ENCODE assay signal across 8 cellular contexts in genomic region chr6:136551103-136551502, GRCh38. TPM values are rescaled to one million over a fixed set of nuclear protein-coding genes. Genes with fewer than 3 reads are reported as not detected.
DNase-seq lines count a peak whose midpoint lies in the region; ATAC-seq, FAIRE-seq and TF ChIP-seq lines count a peak whose summit lies in the region.

No MANE protein-coding gene starts in this region.

- H3K27ac ChIP-seq in endothelial cell of umbilical vein (ENCODE audit: insufficient read depth, low read depth, low read length) (no peak overlapping the region), ovary (no peak overlapping the region)

- POLR2A ChIA-PET in endothelial cell of umbilical vein (lab: Charles Lee), result no interaction called here

- FAIRE-seq in endothelial cell of umbilical vein (lab: Jason Lieb, UNC), result no peak

- TF ChIP-seq CTCF in endothelial cell of umbilical vein (IDR thresholded peaks at IDR 0.05; ENCODE audit: extremely low read depth in 1 of 2, insufficient read depth in 1 of 2, low read depth in 1 of 2, low read length in 2 of 2), result no peak
- TF ChIP-seq CTCF in ovary (IDR thresholded peaks at IDR 0.05), result no peak

- no peak for TF ChIP-seq EP300 in ovary (IDR thresholded peaks at IDR 0.05)

- TF ChIP-seq POLR2A in endothelial cell of umbilical vein (IDR thresholded peaks at IDR 0.05; ENCODE audit: low read depth, low read length), result no peak
- TF ChIP-seq POLR2A in ovary (IDR thresholded peaks at IDR 0.05), result no peak

- dilution Hi-C loops in endothelial cell of umbilical vein (cut with MboI; ENCODE audit: extremely low pct_ligation_motif_present, low sequenced_read_pairs), result no loop called here

- peak overlapping the region; percentile 64; the same call in 1 of the 2 replicates for H3K9ac ChIP-seq in ES-I3 (ENCODE audit: low read depth, low read length)
- H3K9ac ChIP-seq in endothelial cell of umbilical vein (replicated peaks; ENCODE audit: extremely low read depth, insufficient read depth, low read length), result no peak overlapping the region

- intact Hi-C loops in endothelial cell of umbilical vein (cut with micrococcal nuclease), result loop anchor here (10.0 kb wide), 1 partner anchor 374 kb away; the partner anchor contains the start of gene SLC35D3
- intact Hi-C loops in ovary (cut with DNase I), result no loop called here

- ATAC-seq in HG02852 (IDR thresholded peaks at IDR 0.05; ENCODE audit: unreplicated experiment) (no peak), GM21381 (IDR thresholded peaks at IDR 0.05; ENCODE audit: unreplicated experiment) (no peak)

- whole genome bisulfite sequencing in ovary, 3 donors, result 9 to 16% (median 15%) methylated on average over 8 of the region's 8 CpGs

- DNase-seq in NCI-H526 treated with DMSO at 0.1 percent for 48 hours (lab: John Stamatoyannopoulos, UW) (peak; percentile 42), endothelial cell of umbilical vein (ENCODE audit: low read depth, low spot score) (no peak), ovary (peak in 1 of 5 donors; percentile 10), inferior parietal cortex (ENCODE audit: extremely low spot score) (no peak)
- no peak for DNase-seq in activated CD4-positive, alpha-beta T cell treated with anti-CD3 and anti-CD28 coated beads, Interleukin-2, amount 50 U/mL, for 4 hours

- H3K79me2 ChIP-seq in endothelial cell of umbilical vein (ENCODE audit: control insufficient read depth, insufficient read depth, low read length), result no peaks in the 10 kb centered on the region

- H3K9me3 ChIP-seq in ES-I3 (ENCODE audit: control insufficient read depth, insufficient read depth, low read length) (no peaks in the 10 kb centered on the region), endothelial cell of umbilical vein (replicated peaks; ENCODE audit: control insufficient read depth, insufficient read depth, low read length) (no peaks in the 10 kb centered on the region), ovary (no peaks in the 10 kb centered on the region)

- H3K4me1 ChIP-seq in ES-I3 (ENCODE audit: insufficient read depth, low read length) (no peaks in the 10 kb centered on the region), endothelial cell of umbilical vein (ENCODE audit: control insufficient read depth, extremely low read depth, insufficient read depth, low read length) (peaks cover 13% of the 10 kb centered on the region), ovary (ENCODE audit: insufficient read depth) (peaks cover 9% of the 10 kb centered on the region)

- H3K36me3 ChIP-seq in ES-I3 (ENCODE audit: insufficient read depth, low read length), result no peaks in the 10 kb centered on the region
- H3K36me3 ChIP-seq in endothelial cell of umbilical vein (ENCODE audit: control insufficient read depth in 2 of 2, extremely low read depth in 1 of 2, insufficient read depth in 2 of 2, low read length in 2 of 2), result no peaks in the 10 kb centered on the region
- H3K36me3 ChIP-seq in ovary, result no peaks in the 10 kb centered on the region

- H2AFZ ChIP-seq in endothelial cell of umbilical vein (ENCODE audit: low read depth, low read length), result no peak overlapping the region

- H3K4me3 ChIP-seq in endothelial cell of umbilical vein (replicated peaks in 1 of 3; ENCODE audit: insufficient read depth in 1 of 3, low read depth in 1 of 3, low read length in 3 of 3) (no peak overlapping the region), ovary (peak overlapping the region; percentile 63)

- no peaks in the 10 kb centered on the region for H4K20me1 ChIP-seq in endothelial cell of umbilical vein (replicated peaks; ENCODE audit: control insufficient read depth, extremely low read depth, insufficient read depth, low read length)

- H3K27me3 ChIP-seq in endothelial cell of umbilical vein (ENCODE audit: control insufficient read depth in 2 of 2, insufficient read depth in 2 of 2, low read length in 2 of 2) (peaks cover 27 to 36% of the 10 kb centered on the region in 2 experiments), ovary (no peaks in the 10 kb centered on the region)

- BruUV-seq in endothelial cell of umbilical vein (replicated peaks; lab: Mats Ljungman, UMichigan), result no TSS peak

- CTCF ChIA-PET in endothelial cell of umbilical vein (lab: Charles Lee), result interaction anchor here (0.7 to 1.7 kb wide), 4 partner anchors 10 to 241 kb away, joined by 3 to 11 read pairs (median 4); partner anchors contain the start of gene MAP3K5

- peak overlapping the region; percentile 63 for H3K4me2 ChIP-seq in endothelial cell of umbilical vein (ENCODE audit: insufficient read depth, low read length)

- no peaks in the 10 kb centered on the region for H3K9me1 ChIP-seq in endothelial cell of umbilical vein (replicated peaks; ENCODE audit: control insufficient read depth, extremely low read depth, insufficient read depth, low read length)

TF ChIP-seq in endothelial cell of umbilical vein, 7 proteins besides CTCF, POLR2A, EP300 and RAD21:
- no peak for TF ChIP-seq MAX (IDR thresholded peaks at IDR 0.05; ENCODE audit: insufficient read depth, insufficient read length)
- no peak for TF ChIP-seq FOS (IDR thresholded peaks at IDR 0.05; ENCODE audit: borderline replicate concordance, insufficient read depth, low read length)
- TF ChIP-seq EZH2 (IDR thresholded peaks at IDR 0.05; ENCODE audit: borderline replicate concordance, low read depth, low read length, severe bottlenecking), result no peak
- TF ChIP-seq GATA2 (IDR thresholded peaks at IDR 0.05; ENCODE audit: insufficient read depth, insufficient read length, low read depth, low read length), result no peak
- no peak for TF ChIP-seq MYC (IDR thresholded peaks at IDR 0.05; ENCODE audit: low read depth, low read length)
- no peak for TF ChIP-seq POLR2AphosphoS5 (IDR thresholded peaks at IDR 0.05; ENCODE audit: insufficient read depth, low read depth, low read length)
- TF ChIP-seq JUN (IDR thresholded peaks at IDR 0.05; ENCODE audit: borderline replicate concordance, insufficient read depth, insufficient read length, low read depth), result no peak

RNA-seq across cellular contexts. Expression of gene MAP7, which starts 0.9 kb away (rescaled TPM):
- total RNA-seq in endothelial cell of umbilical vein (0.30 and 0.42 TPM in 2 replicates), ovary (10 to 100 TPM in 1 of 7 donors, 1 to 10 TPM in 6; 2.6 to 13.0 (median 3.6) TPM)
- polyA plus RNA-seq in endothelial cell of umbilical vein (0.07 and 0.10 TPM in 2 replicates), ovary (1 to 10 TPM; 1.2 to 3.7 TPM)
- polyA plus RNA-seq in endothelial cell of umbilical vein (2011; cell fraction: cytosol; rRNA removed), result 0.08 and 0.15 TPM in 2 replicates
- 0.15 and 0.22 TPM in 2 replicates for polyA plus RNA-seq in endothelial cell of umbilical vein (2011; cell fraction: nucleus; rRNA removed)
- 0.15 and 0.19 TPM in 2 replicates for polyA plus RNA-seq in endothelial cell of umbilical vein (2012)
- 0.13 and 0.19 TPM in 2 replicates for polyA minus RNA-seq in endothelial cell of umbilical vein
- 25.4 TPM for polyA minus RNA-seq in endothelial cell of umbilical vein (2011; cell fraction: cytosol; rRNA and poly(A)+ RNA removed)
- polyA minus RNA-seq in endothelial cell of umbilical vein (2011; cell fraction: nucleus; rRNA and poly(A)+ RNA removed), result 0.19 TPM in 1 of 2 replicates, not detected in the other
